13 cellular contexts compared by ENCODE assay signal in genomic region chr3:19644405-19644804, GRCh38.
DNase-seq lines count a peak whose midpoint lies in the region; ATAC-seq and TF ChIP-seq lines count a peak whose summit lies in the region.
"Had no signal": no experiment of that assay in that cellular context is flagged by ENCODE, and none has a peak within 500 bp of the region (broad histone marks: within the 10 kb centered on the region; RNA-seq: fewer than 3 reads in every experiment).

No MANE protein-coding gene starts in this region.

- no peak for TF ChIP-seq CTCF in GM12864 (IDR thresholded peaks at IDR 0.05; ENCODE audit: low read depth, low read length, missing control alignments)
- TF ChIP-seq CTCF in GM13976 (IDR thresholded peaks at IDR 0.05; ENCODE audit: borderline replicate concordance, control extremely low read depth, extremely low read depth, insufficient read depth, missing control alignments): no peak
- TF ChIP-seq CTCF in foreskin keratinocyte (conservative IDR thresholded peaks at IDR 0.05): no peak

- no peak overlapping the region for H3K4me3 ChIP-seq in GM12864 (ENCODE audit: low read depth, low read length)
- H3K4me3 ChIP-seq: ascending aorta had no signal

- no peaks in the 10 kb centered on the region for H3K27me3 ChIP-seq in foreskin keratinocyte
- H3K27me3 ChIP-seq: ascending aorta had no signal

- peak; percentile 73 for ATAC-seq in GM21360 (IDR thresholded peaks at IDR 0.05; ENCODE audit: unreplicated experiment)
- peak; percentile 41 for ATAC-seq in HG03039 (IDR thresholded peaks at IDR 0.05; ENCODE audit: unreplicated experiment)
- no peak for ATAC-seq in foreskin keratinocyte

- in situ Hi-C loops in GM13976 (cut with MboI; ENCODE audit: low sequenced_read_pairs, unreplicated experiment): no loop called here

- H3K27ac ChIP-seq in foreskin keratinocyte: no peak overlapping the region
- H3K27ac ChIP-seq: ascending aorta had no signal

- no peaks in the 10 kb centered on the region for H3K4me1 ChIP-seq in foreskin keratinocyte
- H3K4me1 ChIP-seq: ascending aorta had no signal

- DNase-seq in GM12864 (ENCODE audit: low read depth): peak; percentile 15
- peak; percentile 9 for DNase-seq in NAMALWA (ENCODE audit: low spot score)
- DNase-seq in activated T-cell treated with anti-CD3 and anti-CD28 coated beads for 4 hours: no peak
- no peak for DNase-seq in GM13976 (ENCODE audit: low spot score)
- no peak for DNase-seq in foreskin keratinocyte
- no peak for DNase-seq in T-helper 9 cell
- DNase-seq: activated CD4-positive, alpha-beta T cell treated with anti-CD3 and anti-CD28 coated beads, Interleukin-2, amount 10 ng/mL, durations not matched to agents 7 days and 5 days; immature natural killer cell; IMR-90; NK-92 treated with Interleukin-12 subunit alpha and Interleukin-12 subunit beta, amount 100 ng/mL, for 24 hours had no signal

Comparison
In these comparisons a context has a peak if more than half of its experiments do, and no peak if none do; other contexts are left out.
1. DNase-seq: peak in GM12864 (single experiment) and NAMALWA (single experiment); none in activated T-cell treated with anti-CD3 and anti-CD28 coated beads for 4 hours (single experiment), GM13976 (single experiment), foreskin keratinocyte (0 of 2) and T-helper 9 cell (single experiment).